Comparison of ENCODE assay signal across 25 cellular contexts in the genomic region with DNA sequence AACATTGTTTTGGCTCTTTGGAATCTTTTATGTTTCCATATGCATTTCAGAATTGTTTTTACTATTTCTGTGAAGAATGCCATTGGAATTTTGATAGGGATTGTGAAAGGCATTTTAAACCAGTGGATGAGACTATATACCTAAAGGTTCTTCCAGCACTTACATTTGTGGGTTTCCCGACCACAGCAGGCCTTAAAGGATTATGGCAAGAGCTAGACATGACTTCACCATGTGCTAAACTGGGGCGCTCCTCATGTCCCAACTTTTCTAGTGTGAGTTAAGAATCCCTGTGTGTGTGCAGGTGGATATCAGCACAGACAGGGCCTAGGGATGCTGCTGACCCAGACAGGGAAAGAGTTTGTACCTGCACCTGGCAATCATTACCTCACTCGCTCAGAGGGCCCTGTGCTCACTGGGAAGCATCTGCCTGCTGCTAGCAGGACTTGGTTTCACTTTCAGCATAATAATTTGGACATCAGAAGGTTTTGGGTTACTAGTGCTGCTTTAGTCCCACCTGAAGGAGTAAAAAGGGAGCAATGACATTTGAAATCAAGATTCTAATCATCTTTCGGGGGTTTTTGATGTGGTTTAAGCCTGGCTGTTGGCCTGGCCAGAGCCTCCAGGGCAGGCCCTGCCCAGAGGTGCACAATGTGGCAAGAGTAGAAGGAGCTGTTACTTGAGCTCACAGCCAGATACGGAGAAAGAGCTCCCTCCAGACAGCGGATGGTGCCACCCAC.
DNase-seq lines count a peak whose midpoint lies in the region; ATAC-seq, FAIRE-seq and TF ChIP-seq lines count a peak whose summit lies in the region.
"Had no signal": no experiment of that assay in that cellular context is flagged by ENCODE, and none has a peak within 500 bp of the region (broad histone marks: within the 10 kb centered on the region; RNA-seq: fewer than 3 reads in every experiment).

No MANE protein-coding gene starts in this region.

- DNase-seq in HepG2 (ENCODE audit: low spot score) (no peak), right lobe of liver (no peak), amniotic epithelial cell (ENCODE audit: low read depth) (peak; percentile 65), DMS 273 treated with DMSO at 0.1 percent for 48 hours (lab: John Stamatoyannopoulos, UW) (no peak), psoas muscle (no peak)
- DNase-seq: activated CD4-positive, alpha-beta T cell treated with anti-CD3 and anti-CD28 coated beads for 48 hours; activated CD8-positive, alpha-beta memory T cell treated with anti-CD3 and anti-CD28 coated beads, Interleukin-2, amount 50 U/mL, for 48 hours; brain microvascular endothelial cell; DMS153; effector memory CD4-positive, alpha-beta T cell; gastrocnemius medialis; HCEC 1CT; hippocampal formation; IMR-90; mucosa of descending colon; NCI-H1694; NCI-H2227 treated with DMSO at 0.1 percent for 48 hours; OCI-M1; SIG-M5; substantia nigra had no signal

- POLR2A ChIA-PET in HepG2 (lab: Yijun Ruan, JAX) = no interaction called here

- H3K4me1 ChIP-seq in HepG2 (ENCODE audit: insufficient read depth, low read length) = no peaks in the 10 kb centered on the region
- no peaks in the 10 kb centered on the region for H3K4me1 ChIP-seq in right lobe of liver
- no peaks in the 10 kb centered on the region for H3K4me1 ChIP-seq in psoas muscle
- H3K4me1 ChIP-seq: gastrocnemius medialis had no signal

- no peaks in the 10 kb centered on the region for H4K20me1 ChIP-seq in HepG2 (ENCODE audit: insufficient read depth, low read length)

- intact Hi-C loops in HepG2 (cut with micrococcal nuclease; ENCODE audit: unreplicated experiment) = no loop called here
- intact Hi-C loops in right lobe of liver (cut with DNase I) = no loop called here
- intact Hi-C loops in psoas muscle (cut with DNase I) = no loop called here

- ATAC-seq in HepG2 = peak; percentile 51
- ATAC-seq in right lobe of liver = no peak
- no peak for ATAC-seq in GM21619 (IDR thresholded peaks at IDR 0.05; ENCODE audit: unreplicated experiment)
- no peak for ATAC-seq in psoas muscle
- ATAC-seq in GM21528 (IDR thresholded peaks at IDR 0.05; ENCODE audit: low FRiP score, unreplicated experiment) = no peak
- ATAC-seq: gastrocnemius medialis, mucosa of descending colon had no signal

- BruUV-seq in HepG2 (replicated peaks; lab: Mats Ljungman, UMichigan) = no TSS peak

- no peak overlapping the region for H3K27ac ChIP-seq in HepG2 (ENCODE audit: extremely low read length, insufficient read depth, low read length)
- no peak overlapping the region for H3K27ac ChIP-seq in right lobe of liver
- H3K27ac ChIP-seq in KOPT-K1 (ENCODE audit: low read depth, low read length, poor library complexity, severe bottlenecking) = peak overlapping the region; percentile 41
- no peak overlapping the region for H3K27ac ChIP-seq in psoas muscle
- H3K27ac ChIP-seq: brain microvascular endothelial cell, gastrocnemius medialis, neural progenitor cell had no signal

- TF ChIP-seq CTCF in HepG2 (CRISPR knock-in tag; IDR thresholded peaks at IDR 0.05) = no peak
- TF ChIP-seq CTCF in right lobe of liver (IDR thresholded peaks at IDR 0.05) = no peak
- no peak for TF ChIP-seq CTCF in psoas muscle (IDR thresholded peaks at IDR 0.05)

- TF ChIP-seq POLR2A in HepG2 (IDR thresholded peaks at IDR 0.05; ENCODE audit: insufficient read depth in 1 of 2, low read depth in 2 of 2, low read length in 2 of 2) = no peak
- TF ChIP-seq POLR2A in right lobe of liver (IDR thresholded peaks at IDR 0.05) = no peak

- no peak overlapping the region for H3K9ac ChIP-seq in HepG2 (ENCODE audit: insufficient read depth, low read depth, low read length)
- H3K9ac ChIP-seq: neural progenitor cell had no signal

- FAIRE-seq in HepG2 (lab: Jason Lieb, UNC) = no peak
- FAIRE-seq: islet of Langerhans had no signal

- H3K27me3 ChIP-seq in HepG2 (ENCODE audit: control insufficient read depth in 1 of 2, insufficient read depth in 2 of 2, low read length in 2 of 2) (peaks cover 4 to 34% of the 10 kb centered on the region in 2 experiments), right lobe of liver (no peaks in the 10 kb centered on the region), psoas muscle (ENCODE audit: insufficient read depth in 3 of 3, low read length in 2 of 3) (no peaks in the 10 kb centered on the region)
- H3K27me3 ChIP-seq: brain microvascular endothelial cell, gastrocnemius medialis, neural progenitor cell had no signal

- H3K4me3 ChIP-seq in HepG2 (replicated peaks in 1 of 3; ENCODE audit: insufficient read depth in 1 of 3, low read depth in 2 of 3, low read length in 3 of 3) (no peak overlapping the region), right lobe of liver (no peak overlapping the region), psoas muscle (no peak overlapping the region)
- H3K4me3 ChIP-seq: gastrocnemius medialis, mucosa of descending colon, neural progenitor cell had no signal

- no peak for TF ChIP-seq EP300 in HepG2 (IDR thresholded peaks at IDR 0.05; ENCODE audit: low read depth in 2 of 2, low read length in 2 of 2)
- TF ChIP-seq EP300 in HepG2 (CRISPR knock-in tag; IDR thresholded peaks at IDR 0.05; ENCODE audit: borderline replicate concordance) = no peak

- H3K9me3 ChIP-seq in HepG2 (ENCODE audit: low read length) (no peaks in the 10 kb centered on the region), right lobe of liver (no peaks in the 10 kb centered on the region), KOPT-K1 (ENCODE audit: insufficient read depth, low read length, poor library complexity, severe bottlenecking) (peaks cover 8% of the 10 kb centered on the region), psoas muscle (peaks cover 5% of the 10 kb centered on the region)
- H3K9me3 ChIP-seq: mucosa of descending colon had no signal

- in situ Hi-C loops in HepG2 (cut with HindIII; ENCODE audit: extremely low pct_ligation_motif_present, low pct_unique_long_range_greater_than_20kb) = no loop called here

- no peak overlapping the region for H2AFZ ChIP-seq in HepG2 (ENCODE audit: low read length)
- H2AFZ ChIP-seq: neural progenitor cell had no signal

- TF ChIP-seq RAD21 in HepG2 (CRISPR knock-in tag; IDR thresholded peaks at IDR 0.05) = no peak

- H3K4me2 ChIP-seq in HepG2 (ENCODE audit: low read depth, low read length) = no peak overlapping the region
- H3K4me2 ChIP-seq: neural progenitor cell had no signal

- no peaks in the 10 kb centered on the region for H3K79me2 ChIP-seq in HepG2 (ENCODE audit: insufficient read depth, low read length)

- H3K36me3 ChIP-seq in HepG2 (replicated peaks in 1 of 2; ENCODE audit: control insufficient read depth in 1 of 2, insufficient read depth in 2 of 2, low read length in 2 of 2) = no peaks in the 10 kb centered on the region
- no peaks in the 10 kb centered on the region for H3K36me3 ChIP-seq in right lobe of liver
- no peaks in the 10 kb centered on the region for H3K36me3 ChIP-seq in KOPT-K1 (ENCODE audit: insufficient read depth, low read length)
- H3K36me3 ChIP-seq in psoas muscle (ENCODE audit: insufficient read depth in 1 of 2, low read depth in 1 of 2) = no peaks in the 10 kb centered on the region
- H3K36me3 ChIP-seq: brain microvascular endothelial cell, gastrocnemius medialis, neural progenitor cell had no signal

- WGBS in HepG2 (ENCODE audit: low lambda C conversion rate) = 20% methylated on average over 4 of the region's 6 CpGs
- WGBS in right lobe of liver (ENCODE audit: insufficient coverage, low coverage, low lambda C conversion rate, missing lambda C conversion rate) = 82% methylated on average over 4 of the region's 6 CpGs
- 81 to 89% (median 81%) methylated on average over 6 of the region's 6 CpGs for WGBS in psoas muscle, 3 donors

- CTCF ChIA-PET in HepG2 (lab: Yijun Ruan, JAX; ENCODE audit: low intra/inter-chr PET ratio, low total read pairs) = no interaction called here

TF ChIP-seq in HepG2, 621 proteins besides CTCF, POLR2A, EP300 and RAD21 (continues in another document):
- TF ChIP-seq NFE2L2 (IDR thresholded peaks at IDR 0.05; ENCODE audit: low read length) (no peak), ZNF550 (CRISPR knock-in tag; IDR thresholded peaks at IDR 0.05; ENCODE audit: borderline replicate concordance) (no peak), PHF5A (CRISPR knock-in tag; IDR thresholded peaks at IDR 0.05; ENCODE audit: low read depth, unreplicated experiment) (no peak), HOXD1 (CRISPR knock-in tag; IDR thresholded peaks at IDR 0.05) (no peak), HNRNPUL1 (IDR thresholded peaks at IDR 0.05; ENCODE audit: low read depth, low read length) (no peak), ARID2 (CRISPR knock-in tag; IDR thresholded peaks at IDR 0.05; ENCODE audit: borderline replicate concordance) (no peak)
- TF ChIP-seq, protein P1, sequence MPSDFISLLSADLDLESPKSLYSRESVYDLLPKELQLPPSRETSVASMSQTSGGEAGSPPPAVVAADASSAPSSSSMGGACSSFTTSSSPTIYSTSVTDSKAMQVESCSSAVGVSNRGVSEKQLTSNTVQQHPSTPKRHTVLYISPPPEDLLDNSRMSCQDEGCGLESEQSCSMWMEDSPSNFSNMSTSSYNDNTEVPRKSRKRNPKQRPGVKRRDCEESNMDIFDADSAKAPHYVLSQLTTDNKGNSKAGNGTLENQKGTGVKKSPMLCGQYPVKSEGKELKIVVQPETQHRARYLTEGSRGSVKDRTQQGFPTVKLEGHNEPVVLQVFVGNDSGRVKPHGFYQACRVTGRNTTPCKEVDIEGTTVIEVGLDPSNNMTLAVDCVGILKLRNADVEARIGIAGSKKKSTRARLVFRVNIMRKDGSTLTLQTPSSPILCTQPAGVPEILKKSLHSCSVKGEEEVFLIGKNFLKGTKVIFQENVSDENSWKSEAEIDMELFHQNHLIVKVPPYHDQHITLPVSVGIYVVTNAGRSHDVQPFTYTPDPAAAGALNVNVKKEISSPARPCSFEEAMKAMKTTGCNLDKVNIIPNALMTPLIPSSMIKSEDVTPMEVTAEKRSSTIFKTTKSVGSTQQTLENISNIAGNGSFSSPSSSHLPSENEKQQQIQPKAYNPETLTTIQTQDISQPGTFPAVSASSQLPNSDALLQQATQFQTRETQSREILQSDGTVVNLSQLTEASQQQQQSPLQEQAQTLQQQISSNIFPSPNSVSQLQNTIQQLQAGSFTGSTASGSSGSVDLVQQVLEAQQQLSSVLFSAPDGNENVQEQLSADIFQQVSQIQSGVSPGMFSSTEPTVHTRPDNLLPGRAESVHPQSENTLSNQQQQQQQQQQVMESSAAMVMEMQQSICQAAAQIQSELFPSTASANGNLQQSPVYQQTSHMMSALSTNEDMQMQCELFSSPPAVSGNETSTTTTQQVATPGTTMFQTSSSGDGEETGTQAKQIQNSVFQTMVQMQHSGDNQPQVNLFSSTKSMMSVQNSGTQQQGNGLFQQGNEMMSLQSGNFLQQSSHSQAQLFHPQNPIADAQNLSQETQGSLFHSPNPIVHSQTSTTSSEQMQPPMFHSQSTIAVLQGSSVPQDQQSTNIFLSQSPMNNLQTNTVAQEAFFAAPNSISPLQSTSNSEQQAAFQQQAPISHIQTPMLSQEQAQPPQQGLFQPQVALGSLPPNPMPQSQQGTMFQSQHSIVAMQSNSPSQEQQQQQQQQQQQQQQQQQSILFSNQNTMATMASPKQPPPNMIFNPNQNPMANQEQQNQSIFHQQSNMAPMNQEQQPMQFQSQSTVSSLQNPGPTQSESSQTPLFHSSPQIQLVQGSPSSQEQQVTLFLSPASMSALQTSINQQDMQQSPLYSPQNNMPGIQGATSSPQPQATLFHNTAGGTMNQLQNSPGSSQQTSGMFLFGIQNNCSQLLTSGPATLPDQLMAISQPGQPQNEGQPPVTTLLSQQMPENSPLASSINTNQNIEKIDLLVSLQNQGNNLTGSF (CRISPR knock-in tag; IDR thresholded peaks at IDR 0.05) = no peak
